Comparison of ENCODE assay signal across 11 cellular contexts in genomic region chr11:104798794-104799193, GRCh38.
DNase-seq lines count a peak whose midpoint lies in the region; ATAC-seq and TF ChIP-seq lines count a peak whose summit lies in the region.
"Had no signal": no experiment of that assay in that cellular context is flagged by ENCODE, and none has a peak within 500 bp of the region (broad histone marks: within the 10 kb centered on the region; RNA-seq: fewer than 3 reads in every experiment).

No MANE protein-coding gene starts in this region.

- no TSS peak for BruUV-seq in OCI-LY7 (replicated peaks; lab: Mats Ljungman, UMichigan)

- TF ChIP-seq CTCF in OCI-LY7 (conservative IDR thresholded peaks at IDR 0.05; ENCODE audit: low read length) (no peak), progenitor cell of endocrine pancreas (IDR thresholded peaks at IDR 0.05; ENCODE audit: unreplicated experiment) (no peak)

- H2AFZ ChIP-seq in OCI-LY7 (ENCODE audit: low read length) = no peak overlapping the region

- H3K79me2 ChIP-seq in OCI-LY7 (ENCODE audit: insufficient read depth, low read depth, low read length) = no peaks in the 10 kb centered on the region

- H3K4me3 Mint-ChIP-seq in activated naive CD4-positive, alpha-beta T cell treated with anti-CD3 and anti-CD28 coated beads for 36 hours = peak overlapping the region; percentile 64
- H3K4me3 Mint-ChIP-seq in activated T-helper 2 cell treated with anti-CD3 and anti-CD28 coated beads, Interferon-gamma antibody, Interleukin-2, Interleukin-4, amounts not matched to agents 10 μg/mL and 5 μg/mL and 100 μg/mL, durations not matched to agents 14 hours and 24 hours and 36 hours (ENCODE audit: low read depth) = peak overlapping the region; percentile 71
- peak overlapping the region; percentile 69 to 81 for H3K4me3 Mint-ChIP-seq in stimulated activated naive CD8-positive, alpha-beta T cell treated with anti-CD3 and anti-CD28 coated beads, Interleukin-15, amount 100 ng/mL, for 72 hours
- no peak overlapping the region for H3K4me3 Mint-ChIP-seq in progenitor cell of endocrine pancreas (ENCODE audit: low read depth)

- no peak overlapping the region for H3K4me3 ChIP-seq in OCI-LY7 (ENCODE audit: low read depth, low read length, poor library complexity, severe bottlenecking)

- no peaks in the 10 kb centered on the region for H3K4me1 ChIP-seq in OCI-LY7 (ENCODE audit: insufficient read depth, low read length, poor library complexity, severe bottlenecking)
- H3K4me1 ChIP-seq: BE2C had no signal

- H3K4me1 Mint-ChIP-seq in activated naive CD4-positive, alpha-beta T cell treated with anti-CD3 and anti-CD28 coated beads for 36 hours (ENCODE audit: low read depth) = peaks cover 33% of the 10 kb centered on the region
- peaks cover 29% of the 10 kb centered on the region for H3K4me1 Mint-ChIP-seq in activated T-helper 2 cell treated with anti-CD3 and anti-CD28 coated beads, Interferon-gamma antibody, Interleukin-2, Interleukin-4, amounts not matched to agents 10 μg/mL and 5 μg/mL and 100 μg/mL, durations not matched to agents 14 hours and 24 hours and 36 hours (ENCODE audit: low read depth)
- H3K4me1 Mint-ChIP-seq in stimulated activated naive CD8-positive, alpha-beta T cell treated with anti-CD3 and anti-CD28 coated beads, Interleukin-15, amount 100 ng/mL, for 72 hours = peaks cover 36% of the 10 kb centered on the region
- peaks cover 2% of the 10 kb centered on the region for H3K4me1 Mint-ChIP-seq in progenitor cell of endocrine pancreas (ENCODE audit: low read depth)

- CTCF ChIA-PET in activated naive CD4-positive, alpha-beta T cell treated with anti-CD3 and anti-CD28 coated beads for 36 hours (lab: Charles Lee) = no interaction called here
- CTCF ChIA-PET in OCI-LY7 (lab: Charles Lee; ENCODE audit: unreplicated experiment) = no interaction called here

- POLR2A ChIA-PET in OCI-LY7 (lab: Charles Lee) = no interaction called here

- no peaks in the 10 kb centered on the region for H3K36me3 ChIP-seq in OCI-LY7 (ENCODE audit: insufficient read depth, low read length)
- H3K36me3 ChIP-seq: BE2C had no signal

- peaks cover 5% of the 10 kb centered on the region for H3K9me3 Mint-ChIP-seq in activated naive CD4-positive, alpha-beta T cell treated with anti-CD3 and anti-CD28 coated beads for 36 hours
- H3K9me3 Mint-ChIP-seq in activated T-helper 2 cell treated with anti-CD3 and anti-CD28 coated beads, Interferon-gamma antibody, Interleukin-2, Interleukin-4, amounts not matched to agents 10 μg/mL and 5 μg/mL and 100 μg/mL, durations not matched to agents 14 hours and 24 hours and 36 hours = peaks cover 13% of the 10 kb centered on the region
- peaks cover 0 to 14% of the 10 kb centered on the region in 2 donors for H3K9me3 Mint-ChIP-seq in stimulated activated naive CD8-positive, alpha-beta T cell treated with anti-CD3 and anti-CD28 coated beads, Interleukin-15, amount 100 ng/mL, for 72 hours
- H3K9me3 Mint-ChIP-seq in progenitor cell of endocrine pancreas (ENCODE audit: low read depth) = peaks cover 3% of the 10 kb centered on the region

- no peak for DNase-seq in activated naive CD4-positive, alpha-beta T cell treated with anti-CD3 and anti-CD28 coated beads for 36 hours
- DNase-seq in activated naive CD4-positive, alpha-beta T cell (lab: John Stamatoyannopoulos, UW) = no peak
- DNase-seq in activated T-helper 2 cell treated with anti-CD3 and anti-CD28 coated beads, Interferon-gamma antibody, Interleukin-2, Interleukin-4, amounts not matched to agents 10 μg/mL and 5 μg/mL and 100 μg/mL, durations not matched to agents 14 hours and 24 hours and 36 hours (ENCODE audit: low spot score) = no peak
- no peak for DNase-seq in stimulated activated naive CD8-positive, alpha-beta T cell treated with anti-CD3 and anti-CD28 coated beads, Interleukin-15, amount 100 ng/mL, for 72 hours
- DNase-seq in AG20443 (ENCODE audit: low spot score) (no peak), OCI-LY7 (ENCODE audit: low spot score) (no peak), progenitor cell of endocrine pancreas (ENCODE audit: low spot score, unreplicated experiment) (no peak)
- DNase-seq: anterior cingulate cortex, BE2C, SHP77 treated with DMSO at 0.1 percent for 48 hours had no signal

- intact Hi-C loops in activated naive CD4-positive, alpha-beta T cell treated with anti-CD3 and anti-CD28 coated beads for 36 hours (cut with micrococcal nuclease) = loop anchor here (1.0 to 5.0 kb wide), 3 partner anchors 93 to 169 kb away; partner anchors contain the start of gene CASP4
- intact Hi-C loops in activated T-helper 2 cell treated with anti-CD3 and anti-CD28 coated beads, Interferon-gamma antibody, Interleukin-2, Interleukin-4, amounts not matched to agents 10 μg/mL and 5 μg/mL and 100 μg/mL, durations not matched to agents 14 hours and 24 hours and 36 hours (cut with micrococcal nuclease) = loop anchor here (5.0 kb wide), 1 partner anchor 91 kb away; no protein-coding TSS in a partner anchor
- intact Hi-C loops in OCI-LY7 (cut with micrococcal nuclease; ENCODE audit: unreplicated experiment) = no loop called here

- H3K9me2 ChIP-seq in OCI-LY7 (ENCODE audit: insufficient read depth, low read length) = no peaks in the 10 kb centered on the region

- H3K27me3 Mint-ChIP-seq in activated naive CD4-positive, alpha-beta T cell treated with anti-CD3 and anti-CD28 coated beads for 36 hours (ENCODE audit: low read depth) = no peaks in the 10 kb centered on the region
- H3K27me3 Mint-ChIP-seq in activated T-helper 2 cell treated with anti-CD3 and anti-CD28 coated beads, Interferon-gamma antibody, Interleukin-2, Interleukin-4, amounts not matched to agents 10 μg/mL and 5 μg/mL and 100 μg/mL, durations not matched to agents 14 hours and 24 hours and 36 hours (ENCODE audit: low read depth) = no peaks in the 10 kb centered on the region
- no peaks in the 10 kb centered on the region for H3K27me3 Mint-ChIP-seq in stimulated activated naive CD8-positive, alpha-beta T cell treated with anti-CD3 and anti-CD28 coated beads, Interleukin-15, amount 100 ng/mL, for 72 hours
- H3K27me3 Mint-ChIP-seq in progenitor cell of endocrine pancreas = no peaks in the 10 kb centered on the region

- no peaks in the 10 kb centered on the region for H4K20me1 ChIP-seq in OCI-LY7 (ENCODE audit: insufficient read depth, low read length)

- peaks cover 1% of the 10 kb centered on the region for H3K36me3 Mint-ChIP-seq in activated naive CD4-positive, alpha-beta T cell treated with anti-CD3 and anti-CD28 coated beads for 36 hours (ENCODE audit: low read depth)
- peaks cover 11% of the 10 kb centered on the region for H3K36me3 Mint-ChIP-seq in activated T-helper 2 cell treated with anti-CD3 and anti-CD28 coated beads, Interferon-gamma antibody, Interleukin-2, Interleukin-4, amounts not matched to agents 10 μg/mL and 5 μg/mL and 100 μg/mL, durations not matched to agents 14 hours and 24 hours and 36 hours (ENCODE audit: low read depth)
- no peaks in the 10 kb centered on the region for H3K36me3 Mint-ChIP-seq in progenitor cell of endocrine pancreas (ENCODE audit: insufficient read depth)

- no peak overlapping the region for H3K4me2 ChIP-seq in OCI-LY7 (ENCODE audit: low read length)

- H3K27ac ChIP-seq in OCI-LY7 (ENCODE audit: low read depth, low read length, poor library complexity, severe bottlenecking) = no peak overlapping the region

- no peaks in the 10 kb centered on the region for H3K9me3 ChIP-seq in OCI-LY7 (ENCODE audit: low read length)

- H3K27ac Mint-ChIP-seq in activated naive CD4-positive, alpha-beta T cell treated with anti-CD3 and anti-CD28 coated beads for 36 hours = peak overlapping the region; percentile 72
- peak overlapping the region; percentile 84 for H3K27ac Mint-ChIP-seq in activated T-helper 2 cell treated with anti-CD3 and anti-CD28 coated beads, Interferon-gamma antibody, Interleukin-2, Interleukin-4, amounts not matched to agents 10 μg/mL and 5 μg/mL and 100 μg/mL, durations not matched to agents 14 hours and 24 hours and 36 hours
- H3K27ac Mint-ChIP-seq in stimulated activated naive CD8-positive, alpha-beta T cell treated with anti-CD3 and anti-CD28 coated beads, Interleukin-15, amount 100 ng/mL, for 72 hours = peak overlapping the region; percentile 93 to 95
- H3K27ac Mint-ChIP-seq in progenitor cell of endocrine pancreas = no peak overlapping the region

- ATAC-seq in HG03097 (IDR thresholded peaks at IDR 0.05; ENCODE audit: low FRiP score, unreplicated experiment) = peak; percentile 36
- ATAC-seq in stimulated activated naive CD8-positive, alpha-beta T cell treated with anti-CD3 and anti-CD28 coated beads, Interleukin-15, amount 100 ng/mL, for 72 hours = no peak
